Comparison of ENCODE assay signal across 9 cellular contexts in genomic region chr18:3998698-3999333, GRCh38.
DNase-seq lines count a peak whose midpoint lies in the region; FAIRE-seq and TF ChIP-seq lines count a peak whose summit lies in the region.
"Had no signal": no experiment of that assay in that cellular context is flagged by ENCODE, and none has a peak within 500 bp of the region (broad histone marks: within the 10 kb centered on the region; RNA-seq: fewer than 3 reads in every experiment).

No MANE protein-coding gene starts in this region.

- H3K9me3 ChIP-seq in Loucy (ENCODE audit: insufficient read depth, low read depth, low read length) (no peaks in the 10 kb centered on the region), adrenal gland (replicated peaks in 1 of 3) (no peaks in the 10 kb centered on the region), keratinocyte (ENCODE audit: control insufficient read depth, low read depth, low read length) (no peaks in the 10 kb centered on the region), neuronal stem cell (replicated peaks in 1 of 2; ENCODE audit: control insufficient read depth in 2 of 2, insufficient read depth in 1 of 2, low read depth in 1 of 2, low read length in 2 of 2) (no peaks in the 10 kb centered on the region)

- no peak overlapping the region for H2BK15ac ChIP-seq in neuronal stem cell (ENCODE audit: low read length)

- H3K4me1 Mint-ChIP-seq in activated T-helper 2 cell treated with anti-CD3 and anti-CD28 coated beads, Interferon-gamma antibody, Interleukin-2, Interleukin-4, amounts not matched to agents 10 μg/mL and 5 μg/mL and 100 μg/mL, durations not matched to agents 14 hours and 24 hours and 36 hours (ENCODE audit: low read depth), result no peaks in the 10 kb centered on the region

- H3K4me3 ChIP-seq in Loucy (ENCODE audit: low read length, poor library complexity, severe bottlenecking) (no peak overlapping the region), adrenal gland (peak overlapping the region in 1 of 4 donors; percentile 2), keratinocyte (ENCODE audit: control insufficient read depth in 2 of 3, extremely low read depth in 1 of 3, insufficient read depth in 2 of 3, low read depth in 1 of 3, low read length in 3 of 3) (no peak overlapping the region), neuronal stem cell (ENCODE audit: low read length in 2 of 2) (no peak overlapping the region)

- H3K4me2 ChIP-seq in Loucy (ENCODE audit: low read depth, low read length, poor library complexity, severe bottlenecking) (no peak overlapping the region), keratinocyte (ENCODE audit: control insufficient read depth, extremely low read depth, insufficient read depth, low read depth, low read length) (no peak overlapping the region), neuronal stem cell (ENCODE audit: insufficient read depth, low read length, poor library complexity, severe bottlenecking) (no peak overlapping the region)

- no peak overlapping the region for H2AK5ac ChIP-seq in neuronal stem cell (ENCODE audit: low read depth, low read length)

- H3F3A ChIP-seq in Loucy (ENCODE audit: low read depth), result no peaks in the 10 kb centered on the region

- H3K9me2 ChIP-seq in Loucy (replicated peaks; ENCODE audit: low read depth, low read length), result no peaks in the 10 kb centered on the region

- peaks cover 4% of the 10 kb centered on the region for H3K27me3 Mint-ChIP-seq in activated T-helper 2 cell treated with anti-CD3 and anti-CD28 coated beads, Interferon-gamma antibody, Interleukin-2, Interleukin-4, amounts not matched to agents 10 μg/mL and 5 μg/mL and 100 μg/mL, durations not matched to agents 14 hours and 24 hours and 36 hours (ENCODE audit: low read depth)

- H4K91ac ChIP-seq in neuronal stem cell (ENCODE audit: low read depth, low read length, poor library complexity), result no peak overlapping the region

- H3K4me3 Mint-ChIP-seq in activated T-helper 2 cell treated with anti-CD3 and anti-CD28 coated beads, Interferon-gamma antibody, Interleukin-2, Interleukin-4, amounts not matched to agents 10 μg/mL and 5 μg/mL and 100 μg/mL, durations not matched to agents 14 hours and 24 hours and 36 hours (ENCODE audit: low read depth), result no peak overlapping the region
- H3K4me3 Mint-ChIP-seq: activated naive CD8-positive, alpha-beta T cell had no signal

- H3K27ac Mint-ChIP-seq in activated T-helper 2 cell treated with anti-CD3 and anti-CD28 coated beads, Interferon-gamma antibody, Interleukin-2, Interleukin-4, amounts not matched to agents 10 μg/mL and 5 μg/mL and 100 μg/mL, durations not matched to agents 14 hours and 24 hours and 36 hours, result no peak overlapping the region
- H3K27ac Mint-ChIP-seq: activated naive CD8-positive, alpha-beta T cell had no signal

- H3K4ac ChIP-seq in neuronal stem cell (ENCODE audit: low read length), result no peak overlapping the region

- no peak overlapping the region for H3K23ac ChIP-seq in neuronal stem cell (ENCODE audit: low read depth, low read length, poor library complexity)

- peak; percentile 56 for TF ChIP-seq CTCF in Loucy (conservative IDR thresholded peaks at IDR 0.05; ENCODE audit: low read length)
- peak; percentile 63 to 88 (median 80) for TF ChIP-seq CTCF in adrenal gland (IDR thresholded peaks at IDR 0.05)
- peak; percentile 57 to 68 (median 65) for TF ChIP-seq CTCF in keratinocyte (optimal IDR thresholded peaks at IDR 0.05 in 1 of 3, IDR thresholded peaks at IDR 0.05 in 1 of 3, conservative IDR thresholded peaks at IDR 0.05 in 1 of 3; ENCODE audit: extremely low read depth in 1 of 3, insufficient read depth in 2 of 3, low read length in 3 of 3)

- H2AFZ ChIP-seq in Loucy (ENCODE audit: low read length) (no peak overlapping the region), keratinocyte (ENCODE audit: control insufficient read depth, low read length) (no peak overlapping the region), neuronal stem cell (ENCODE audit: low read length) (no peak overlapping the region)

- H3K36me3 Mint-ChIP-seq in activated T-helper 2 cell treated with anti-CD3 and anti-CD28 coated beads, Interferon-gamma antibody, Interleukin-2, Interleukin-4, amounts not matched to agents 10 μg/mL and 5 μg/mL and 100 μg/mL, durations not matched to agents 14 hours and 24 hours and 36 hours (ENCODE audit: low read depth), result no peaks in the 10 kb centered on the region
- H3K36me3 Mint-ChIP-seq: activated naive CD8-positive, alpha-beta T cell had no signal

- H2BK5ac ChIP-seq in neuronal stem cell (ENCODE audit: low read length), result no peak overlapping the region

- H2BK12ac ChIP-seq in neuronal stem cell (ENCODE audit: low read length), result no peak overlapping the region

- H3K4me1 ChIP-seq in Loucy (ENCODE audit: insufficient read depth, low read length, poor library complexity, severe bottlenecking), result no peaks in the 10 kb centered on the region
- no peaks in the 10 kb centered on the region for H3K4me1 ChIP-seq in adrenal gland (replicated peaks in 1 of 2)
- H3K4me1 ChIP-seq in keratinocyte (ENCODE audit: control insufficient read depth, extremely low read depth, insufficient read depth, low read length), result no peaks in the 10 kb centered on the region
- H3K4me1 ChIP-seq in neuronal stem cell (ENCODE audit: control insufficient read depth in 2 of 2, insufficient read depth in 1 of 2, low read depth in 1 of 2, low read length in 2 of 2), result peaks cover 0 to 7% of the 10 kb centered on the region in 2 donors

- H3K27ac ChIP-seq in adrenal gland (no peak overlapping the region), keratinocyte (ENCODE audit: control insufficient read depth, insufficient read depth, low read length) (no peak overlapping the region), neuronal stem cell (replicated peaks; ENCODE audit: low read length) (no peak overlapping the region)

- no peak overlapping the region for H4K8ac ChIP-seq in neuronal stem cell (ENCODE audit: low read depth, low read length)

- intact Hi-C loops in adrenal gland (cut with DNase I), result loop anchor here in 1 of 2 donors (10.0 kb wide), 2 partner anchors 224 to 294 kb away; no protein-coding TSS in a partner anchor
- intact Hi-C loops in activated T-helper 2 cell treated with anti-CD3 and anti-CD28 coated beads, Interferon-gamma antibody, Interleukin-2, Interleukin-4, amounts not matched to agents 10 μg/mL and 5 μg/mL and 100 μg/mL, durations not matched to agents 14 hours and 24 hours and 36 hours (cut with micrococcal nuclease), result loop anchor here (10.0 kb wide), 1 partner anchor 714 kb away; no protein-coding TSS in a partner anchor

- no peak overlapping the region for H3K18ac ChIP-seq in neuronal stem cell (ENCODE audit: low read length)

- no peaks in the 10 kb centered on the region for H3K36me3 ChIP-seq in Loucy (ENCODE audit: insufficient read depth, low read length)
- no peaks in the 10 kb centered on the region for H3K36me3 ChIP-seq in adrenal gland (replicated peaks in 1 of 2)
- no peaks in the 10 kb centered on the region for H3K36me3 ChIP-seq in keratinocyte (ENCODE audit: control insufficient read depth in 2 of 2, extremely low read depth in 1 of 2, insufficient read depth in 2 of 2, low read length in 2 of 2)
- peaks cover 0 to 1% of the 10 kb centered on the region in 2 donors for H3K36me3 ChIP-seq in neuronal stem cell (replicated peaks in 1 of 2; ENCODE audit: control insufficient read depth in 2 of 2, insufficient read depth in 2 of 2, low read length in 2 of 2)

- H4K20me1 ChIP-seq in Loucy (ENCODE audit: insufficient read depth, low read length, poor library complexity, severe bottlenecking) (no peaks in the 10 kb centered on the region), keratinocyte (ENCODE audit: control insufficient read depth, extremely low read depth, insufficient read depth, low read length) (no peaks in the 10 kb centered on the region)

- no peaks in the 10 kb centered on the region for H3K79me2 ChIP-seq in Loucy (ENCODE audit: insufficient read depth, low read length)
- H3K79me2 ChIP-seq in keratinocyte (ENCODE audit: control insufficient read depth, insufficient read depth, low read length), result no peaks in the 10 kb centered on the region

- DNase-seq in SHP77 (lab: John Stamatoyannopoulos, UW), result peak; percentile 2 to 19
- no peak for DNase-seq in SHP77 treated with DMSO at 0.1 percent for 48 hours (lab: John Stamatoyannopoulos, UW)
- DNase-seq in adrenal gland, result peak; percentile 22 to 75 (median 49)
- DNase-seq in keratinocyte (ENCODE audit: low read depth, low spot score), result no peak
- no peak for DNase-seq in activated T-helper 2 cell treated with anti-CD3 and anti-CD28 coated beads, Interferon-gamma antibody, Interleukin-2, Interleukin-4, amounts not matched to agents 10 μg/mL and 5 μg/mL and 100 μg/mL, durations not matched to agents 14 hours and 24 hours and 36 hours (ENCODE audit: low spot score)
- DNase-seq in neuronal stem cell (ENCODE audit: low spot score), result no peak
- no peak for DNase-seq in OCI-M2 (lab: John Stamatoyannopoulos, UW; ENCODE audit: unreplicated experiment)

- no peak for FAIRE-seq in keratinocyte (lab: Jason Lieb, UNC)

- H3K14ac ChIP-seq in neuronal stem cell (ENCODE audit: low read length), result no peak overlapping the region

- no peaks in the 10 kb centered on the region for H3K27me3 ChIP-seq in Loucy (ENCODE audit: insufficient read depth, low read length, poor library complexity, severe bottlenecking)
- no peaks in the 10 kb centered on the region for H3K27me3 ChIP-seq in adrenal gland
- no peaks in the 10 kb centered on the region for H3K27me3 ChIP-seq in keratinocyte (ENCODE audit: control insufficient read depth, extremely low read depth, insufficient read depth, low read length)
- no peaks in the 10 kb centered on the region for H3K27me3 ChIP-seq in neuronal stem cell (ENCODE audit: control insufficient read depth in 3 of 3, insufficient read depth in 3 of 3, low read depth in 1 of 3, low read length in 3 of 3)

- 11 to 14% (median 12%) methylated on average over 4 of the region's 4 CpGs for WGBS in adrenal gland, 4 donors
- no CpG with 5 or more reads among the region's 4 CpGs for WGBS in neuronal stem cell (ENCODE audit: extremely low coverage in 2 of 2, insufficient read length in 2 of 2, insufficient replicate concordance in 1 of 2), 2 donors

- H3K9ac ChIP-seq in Loucy (ENCODE audit: low read depth, low read length, poor library complexity, severe bottlenecking) (no peak overlapping the region), keratinocyte (ENCODE audit: control insufficient read depth, extremely low read depth, insufficient read depth, low read length) (no peak overlapping the region), neuronal stem cell (ENCODE audit: low read depth, low read length, poor library complexity) (no peak overlapping the region)

- H3K9me1 ChIP-seq in keratinocyte (ENCODE audit: control insufficient read depth, extremely low read depth, insufficient read depth, low read length), result no peaks in the 10 kb centered on the region

- no peak overlapping the region for H2BK120ac ChIP-seq in neuronal stem cell (ENCODE audit: low read depth, low read length)

- dilution Hi-C loops in keratinocyte (cut with MboI; ENCODE audit: extremely low pct_ligation_motif_present, low sequenced_read_pairs), result no loop called here

- no peaks in the 10 kb centered on the region for H3K9me3 Mint-ChIP-seq in activated T-helper 2 cell treated with anti-CD3 and anti-CD28 coated beads, Interferon-gamma antibody, Interleukin-2, Interleukin-4, amounts not matched to agents 10 μg/mL and 5 μg/mL and 100 μg/mL, durations not matched to agents 14 hours and 24 hours and 36 hours

- no peaks in the 10 kb centered on the region for H3K79me1 ChIP-seq in neuronal stem cell (ENCODE audit: low read depth, low read length)

- TF ChIP-seq POLR2A in adrenal gland (IDR thresholded peaks at IDR 0.05), result no peak

Comparison
In these comparisons a context has a peak if more than half of its experiments do, and no peak if none do; other contexts are left out.
1. DNase-seq: peak in SHP77 (2 of 2) and adrenal gland (7 of 7); none in SHP77 treated with DMSO at 0.1 percent for 48 hours (single experiment), keratinocyte (single experiment), activated T-helper 2 cell treated with anti-CD3 and anti-CD28 coated beads, Interferon-gamma antibody, Interleukin-2, Interleukin-4, amounts not matched to agents 10 μg/mL and 5 μg/mL and 100 μg/mL, durations not matched to agents 14 hours and 24 hours and 36 hours (single experiment), neuronal stem cell (single experiment) and OCI-M2 (single experiment).
2. Peak in every context shown above with its lines, with median percentiles within 50 percentile points of each other: CTCF ChIP-seq.